Comparison of ENCODE assay signal across 8 cellular contexts in genomic region chr5:133552925-133553525, GRCh38. TPM values are rescaled to one million over a fixed set of nuclear protein-coding genes. Genes with fewer than 3 reads are reported as not detected.
DNase-seq lines count a peak whose midpoint lies in the region; ATAC-seq and TF ChIP-seq lines count a peak whose summit lies in the region.

No MANE protein-coding gene starts in this region.

- no peak overlapping the region for H3K4me3 Mint-ChIP-seq in central memory CD8-positive, alpha-beta T cell
- H3K4me3 Mint-ChIP-seq in memory B cell = no peak overlapping the region

- in situ Hi-C loops in ACHN (cut with HindIII; ENCODE audit: low pct_ligation_motif_present, low pct_unique_long_range_greater_than_20kb, low sequenced_read_pairs) = no loop called here

- H3K36me3 Mint-ChIP-seq in central memory CD8-positive, alpha-beta T cell (ENCODE audit: insufficient read depth) = no peaks in the 10 kb centered on the region
- H3K36me3 Mint-ChIP-seq in memory B cell = no peaks in the 10 kb centered on the region

- H3K27ac Mint-ChIP-seq in central memory CD8-positive, alpha-beta T cell (ENCODE audit: low read depth) = no peak overlapping the region
- no peak overlapping the region for H3K27ac Mint-ChIP-seq in memory B cell

- H3K9me3 Mint-ChIP-seq in central memory CD8-positive, alpha-beta T cell = no peaks in the 10 kb centered on the region
- H3K9me3 Mint-ChIP-seq in memory B cell = peaks cover 1% of the 10 kb centered on the region

- H3K27me3 Mint-ChIP-seq in central memory CD8-positive, alpha-beta T cell = peaks cover 53% of the 10 kb centered on the region
- H3K27me3 Mint-ChIP-seq in memory B cell = peaks cover 26% of the 10 kb centered on the region

- no peaks in the 10 kb centered on the region for H3K36me3 ChIP-seq in MG63

- DNase-seq in ACHN = peak; percentile 58
- peak; percentile 61 for DNase-seq in MG63
- peak in 3 of 4 experiments; percentile 11 to 35 (median 35) for DNase-seq in activated CD4-positive, CD25-positive, alpha-beta regulatory T cell (lab: John Stamatoyannopoulos, UW)
- peak; percentile 13 to 33 for DNase-seq in central memory CD8-positive, alpha-beta T cell (ENCODE audit: low spot score in 2 of 2)
- DNase-seq in memory B cell (ENCODE audit: low spot score in 2 of 2) = peak; percentile 57 to 66
- peak in 5 of 6 experiments; percentile 2 to 49 (median 20) for DNase-seq in stimulated activated naive CD4-positive, alpha-beta T cell (lab: John Stamatoyannopoulos, UW)
- no peak for DNase-seq in putamen (ENCODE audit: low spot score)

- no peak for ATAC-seq in central memory CD8-positive, alpha-beta T cell (replicated peaks; ENCODE audit: extremely low read depth, poor library complexity, severe bottlenecking)
- peak; percentile 79 for ATAC-seq in memory B cell (ENCODE audit: low read depth)

- peak; percentile 86 for TF ChIP-seq CTCF in GM12875 (IDR thresholded peaks at IDR 0.05; ENCODE audit: borderline replicate concordance, insufficient read depth, low read depth, low read length)

- H3K9me3 ChIP-seq in MG63 = no peaks in the 10 kb centered on the region

- H3K27me3 ChIP-seq in MG63 = peaks cover 29% of the 10 kb centered on the region

- H3K4me1 Mint-ChIP-seq in central memory CD8-positive, alpha-beta T cell = no peaks in the 10 kb centered on the region
- H3K4me1 Mint-ChIP-seq in memory B cell = peaks cover 3% of the 10 kb centered on the region

- no peak overlapping the region for H3K4me3 ChIP-seq in GM12875 (ENCODE audit: low read depth, low read length)
- no peak overlapping the region for H3K4me3 ChIP-seq in MG63

RNA-seq across cellular contexts. Expression of gene FSTL4, which starts 59.3 kb away (rescaled TPM):
- total RNA-seq in MG63 (2014; rRNA removed; shearing (Covaris generic); ENCODE audit: low replicate concordance) = not detected in 2 replicates
